ENCODE assay signal across 34 cellular contexts in genomic region chr10:71058308-71058707, GRCh38.
"Had no signal": no experiment of that assay in that cellular context is flagged by ENCODE, and none has a peak within 500 bp of the region (broad histone marks: within the 10 kb centered on the region; RNA-seq: fewer than 3 reads in every experiment).

No MANE protein-coding gene starts in this region.

- H3K36me3 Mint-ChIP-seq: activated CD8-positive, alpha-beta memory T cell treated with anti-CD3 and anti-CD28 coated beads, Interleukin-2, amount 10 ng/mL, durations not matched to agents 7 days and 5 days; activated naive CD4-positive, alpha-beta T cell treated with anti-CD3 and anti-CD28 coated beads, Interleukin-2, amount 50 U/mL, for 72 hours; activated naive CD8-positive, alpha-beta T cell treated with anti-CD3 and anti-CD28 coated beads for 36 hours; WTC11 had no signal

- H3K4me1 Mint-ChIP-seq: activated CD4-positive, alpha-beta memory T cell treated with anti-CD3 and anti-CD28 coated beads, Interleukin-2, amount 10 ng/mL, durations not matched to agents 7 days and 5 days; activated CD4-positive, alpha-beta T cell treated with anti-CD3 and anti-CD28 coated beads for 36 hours; activated CD4-positive, alpha-beta T cell treated with anti-CD3 and anti-CD28 coated beads, Interleukin-2, amount 10 ng/mL, durations not matched to agents 7 days and 5 days; activated CD8-positive, alpha-beta memory T cell treated with anti-CD3 and anti-CD28 coated beads, Interleukin-2, amount 10 ng/mL, durations not matched to agents 7 days and 5 days; activated naive CD8-positive, alpha-beta T cell treated with anti-CD3 and anti-CD28 coated beads for 36 hours had no signal

- H3K4me3 ChIP-seq: adrenal gland, body of pancreas, breast epithelium had no signal

- H3K36me3 ChIP-seq: adrenal gland, brain microvascular endothelial cell, breast epithelium had no signal

- H3K9me3 ChIP-seq: adrenal gland, body of pancreas, breast epithelium had no signal

- H3K27me3 Mint-ChIP-seq: activated CD4-positive, alpha-beta memory T cell treated with anti-CD3 and anti-CD28 coated beads, Interleukin-2, amount 10 ng/mL, durations not matched to agents 7 days and 5 days; activated CD4-positive, alpha-beta T cell treated with anti-CD3 and anti-CD28 coated beads for 36 hours; activated naive CD8-positive, alpha-beta T cell treated with anti-CD3 and anti-CD28 coated beads for 36 hours; activated T-cell treated with anti-CD3 and anti-CD28 coated beads, Interleukin-2, amount 50 U/mL, for 24 hours had no signal

- H3K27ac Mint-ChIP-seq: activated CD4-positive, alpha-beta memory T cell treated with anti-CD3 and anti-CD28 coated beads, Interleukin-2, amount 10 ng/mL, durations not matched to agents 7 days and 5 days; activated CD4-positive, alpha-beta T cell treated with anti-CD3 and anti-CD28 coated beads for 36 hours; activated CD4-positive, alpha-beta T cell treated with anti-CD3 and anti-CD28 coated beads, Interleukin-2, amount 10 ng/mL, durations not matched to agents 7 days and 5 days; activated CD8-positive, alpha-beta memory T cell treated with anti-CD3 and anti-CD28 coated beads, Interleukin-2, amount 10 ng/mL, durations not matched to agents 7 days and 5 days; activated CD8-positive, alpha-beta T cell treated with anti-CD3 and anti-CD28 coated beads, Interleukin-2, amount 10 ng/mL, durations not matched to agents 7 days and 5 days; activated naive CD4-positive, alpha-beta T cell treated with anti-CD3 and anti-CD28 coated beads, Interleukin-2, amount 50 U/mL, for 72 hours; activated naive CD8-positive, alpha-beta T cell treated with anti-CD3 and anti-CD28 coated beads for 36 hours; activated T-cell treated with anti-CD3 and anti-CD28 coated beads, Interleukin-2, amount 50 U/mL, for 24 hours; activated T-helper 2 cell treated with anti-CD3 and anti-CD28 coated beads, Interferon-gamma antibody, Interleukin-2, Interleukin-4, amounts not matched to agents 10 μg/mL and 5 μg/mL and 100 μg/mL, durations not matched to agents 14 hours and 24 hours and 36 hours; T-helper 1 cell treated with Interleukin-12 subunit alpha and Interleukin-12 subunit beta and Interleukin-4 antibody, amounts not matched to agents 30 μg/mL and 1 μg/mL, for 36 hours; T-helper 2 cell treated with Interferon-gamma antibody and Interleukin-4, amounts not matched to agents 5 μg/mL and 100 μg/mL, for 36 hours; WTC11 had no signal

- H3K4me3 Mint-ChIP-seq: activated CD4-positive, alpha-beta memory T cell treated with anti-CD3 and anti-CD28 coated beads, Interleukin-2, amount 10 ng/mL, durations not matched to agents 7 days and 5 days; activated CD4-positive, alpha-beta T cell treated with anti-CD3 and anti-CD28 coated beads for 36 hours; activated CD4-positive, alpha-beta T cell treated with anti-CD3 and anti-CD28 coated beads, Interleukin-2, amount 10 ng/mL, durations not matched to agents 7 days and 5 days; activated CD8-positive, alpha-beta memory T cell treated with anti-CD3 and anti-CD28 coated beads, Interleukin-2, amount 10 ng/mL, durations not matched to agents 7 days and 5 days; activated CD8-positive, alpha-beta T cell treated with anti-CD3 and anti-CD28 coated beads, Interleukin-2, amount 10 ng/mL, durations not matched to agents 7 days and 5 days; activated naive CD8-positive, alpha-beta T cell treated with anti-CD3 and anti-CD28 coated beads for 36 hours; activated T-cell treated with anti-CD3 and anti-CD28 coated beads, Interleukin-2, amount 50 U/mL, for 24 hours; T-helper 1 cell treated with Interleukin-12 subunit alpha and Interleukin-12 subunit beta and Interleukin-4 antibody, amounts not matched to agents 30 μg/mL and 1 μg/mL, for 36 hours; T-helper 2 cell treated with Interferon-gamma antibody and Interleukin-4, amounts not matched to agents 5 μg/mL and 100 μg/mL, for 36 hours; WTC11 had no signal

- H3K27me3 ChIP-seq: adrenal gland, body of pancreas, breast epithelium had no signal

- H3K9me3 Mint-ChIP-seq: activated CD4-positive, alpha-beta memory T cell treated with anti-CD3 and anti-CD28 coated beads, Interleukin-2, amount 10 ng/mL, durations not matched to agents 7 days and 5 days; activated CD4-positive, alpha-beta T cell treated with anti-CD3 and anti-CD28 coated beads, Interleukin-2, amount 10 ng/mL, durations not matched to agents 7 days and 5 days; activated naive CD4-positive, alpha-beta T cell treated with anti-CD3 and anti-CD28 coated beads, Interleukin-2, amount 50 U/mL, for 72 hours; activated T-cell treated with anti-CD3 and anti-CD28 coated beads, Interleukin-2, amount 50 U/mL, for 24 hours; activated T-helper 2 cell treated with anti-CD3 and anti-CD28 coated beads, Interferon-gamma antibody, Interleukin-2, Interleukin-4, amounts not matched to agents 10 μg/mL and 5 μg/mL and 100 μg/mL, durations not matched to agents 14 hours and 24 hours and 36 hours; T-helper 1 cell treated with Interleukin-12 subunit alpha and Interleukin-12 subunit beta and Interleukin-4 antibody, amounts not matched to agents 30 μg/mL and 1 μg/mL, for 36 hours; T-helper 2 cell treated with Interferon-gamma antibody and Interleukin-4, amounts not matched to agents 5 μg/mL and 100 μg/mL, for 36 hours; WTC11 had no signal

- H3K27ac ChIP-seq: adrenal gland, body of pancreas, brain microvascular endothelial cell, breast epithelium, VCaP had no signal

- DNase-seq: activated CD4-positive, alpha-beta memory T cell treated with anti-CD3 and anti-CD28 coated beads, Interleukin-2, amount 10 ng/mL, durations not matched to agents 7 days and 5 days; activated CD4-positive, alpha-beta T cell treated with anti-CD3 and anti-CD28 coated beads for 1 hour; activated CD4-positive, alpha-beta T cell treated with anti-CD3 and anti-CD28 coated beads for 36 hours; activated CD4-positive, alpha-beta T cell treated with anti-CD3 and anti-CD28 coated beads for 48 hours; activated CD4-positive, alpha-beta T cell treated with anti-CD3 and anti-CD28 coated beads, Interleukin-2, amount 10 ng/mL, durations not matched to agents 7 days and 5 days; activated CD4-positive, alpha-beta T cell treated with anti-CD3 and anti-CD28 coated beads, Interleukin-2, amount 50 U/mL, for 48 hours; activated CD4-positive, CD25-positive, alpha-beta regulatory T cell; activated CD8-positive, alpha-beta memory T cell treated with anti-CD3 and anti-CD28 coated beads for 24 hours; activated CD8-positive, alpha-beta memory T cell treated with anti-CD3 and anti-CD28 coated beads, Interleukin-2, amount 10 ng/mL, durations not matched to agents 7 days and 5 days; activated CD8-positive, alpha-beta memory T cell treated with anti-CD3 and anti-CD28 coated beads, Interleukin-2, amount 50 U/mL, for 48 hours; activated CD8-positive, alpha-beta T cell treated with anti-CD3 and anti-CD28 coated beads, Interleukin-2, amount 10 ng/mL, durations not matched to agents 7 days and 5 days; activated effector memory CD4-positive, alpha-beta T cell treated with Interleukin-2 at 50 U/mL for 16 hours; activated gamma-delta T cell; activated naive CD4-positive, alpha-beta T cell treated with anti-CD3 and anti-CD28 coated beads, Interleukin-2, amount 50 U/mL, for 16 hours; activated naive CD4-positive, alpha-beta T cell treated with Interleukin-2 at 50 U/mL for 16 hours; activated naive CD8-positive, alpha-beta T cell treated with anti-CD3 and anti-CD28 coated beads for 36 hours; activated T-cell treated with anti-CD3 and anti-CD28 coated beads, Interleukin-2, amount 50 U/mL, for 24 hours; activated T-cell treated with anti-CD3 and anti-CD28 coated beads, Interleukin-2, amount 50 U/mL, for 48 hours; adrenal gland; amniotic stem cell; aorta; body of pancreas; brain microvascular endothelial cell; central memory CD4-positive, alpha-beta T cell; T-helper 1 cell; T-helper 2 cell; T-helper 9 cell had no signal
